ENCODE assay signal across 14 cellular contexts in the genomic region with DNA sequence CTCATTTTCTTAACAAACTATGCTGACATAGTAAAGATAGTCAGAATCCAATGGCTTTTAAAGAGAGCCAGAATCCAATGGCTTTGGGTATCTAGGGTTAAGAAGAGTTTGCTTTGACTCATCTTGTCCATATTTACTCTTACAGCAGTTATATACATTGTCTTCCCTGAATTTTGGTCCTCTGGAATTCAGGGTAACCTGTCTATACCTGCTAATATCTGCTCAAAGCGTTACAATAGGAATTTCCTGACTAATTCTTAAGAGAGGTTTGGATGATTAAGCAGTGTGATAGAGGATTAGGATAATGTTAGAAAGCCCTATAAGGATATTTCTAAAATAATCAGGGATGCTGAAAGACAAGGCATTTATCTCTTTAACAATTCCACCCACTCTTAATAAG. TPM values are rescaled to one million over a fixed set of nuclear protein-coding genes. Genes with fewer than 3 reads are reported as not detected.
A peak's percentile ranks its signal among the peaks of the same experiment; 100 is the strongest.
DNase-seq lines count a peak whose midpoint lies in the region; ATAC-seq and TF ChIP-seq lines count a peak whose summit lies in the region.
"Had no signal": no experiment of that assay in that cellular context is flagged by ENCODE, and none has a peak within 500 bp of the region (broad histone marks: within the 10 kb centered on the region; RNA-seq: fewer than 3 reads in every experiment).

No MANE protein-coding gene starts in this region.

- peak; percentile 66 for ATAC-seq in RWPE2 (ENCODE audit: low read depth)
- ATAC-seq: HCT116 had no signal

- no peak for TF ChIP-seq CTCF in RWPE2 (IDR thresholded peaks at IDR 0.05; ENCODE audit: poor library complexity, severe bottlenecking)

- H3K4me1 ChIP-seq in RWPE2 (ENCODE audit: insufficient read depth, poor library complexity, severe bottlenecking) (no peaks in the 10 kb centered on the region), neuron (ENCODE audit: insufficient read depth, low read length) (peaks cover 39% of the 10 kb centered on the region)

- no peak overlapping the region for H3K27ac ChIP-seq in RWPE2 (ENCODE audit: poor library complexity, severe bottlenecking)
- no peak overlapping the region for H3K27ac ChIP-seq in epithelial cell of prostate

- peak; percentile 37 for DNase-seq in DMS53 (lab: John Stamatoyannopoulos, UW)
- no peak for DNase-seq in RWPE2 (ENCODE audit: low spot score)
- DNase-seq in epithelial cell of prostate (ENCODE audit: low read depth, low spot score) = peak; percentile 49
- no peak for DNase-seq in germinal center (ENCODE audit: low spot score)
- no peak for DNase-seq in HT-29 (ENCODE audit: low spot score)
- DNase-seq in NCI-H526 (lab: John Stamatoyannopoulos, UW) = no peak
- DNase-seq: C1 segment of cervical spinal cord; CD4-positive, alpha-beta T cell; DMS153; GF-D8; IMR-90 had no signal

- H3K4me3 ChIP-seq in RWPE2 (ENCODE audit: severe bottlenecking) (no peak overlapping the region), neuron (ENCODE audit: low read length) (peak overlapping the region; percentile 78)

- H3K9me3 ChIP-seq in RWPE2 (ENCODE audit: severe bottlenecking) = peaks cover 2% of the 10 kb centered on the region
- no peaks in the 10 kb centered on the region for H3K9me3 ChIP-seq in neuron (ENCODE audit: low read length)

- no peaks in the 10 kb centered on the region for H3K36me3 ChIP-seq in RWPE2 (ENCODE audit: low read depth)
- H3K36me3 ChIP-seq in neuron (ENCODE audit: insufficient read depth, low read length) = no peaks in the 10 kb centered on the region

- H2AFZ ChIP-seq in neuron (ENCODE audit: low read depth, low read length) = no peak overlapping the region

- H3K27me3 ChIP-seq in RWPE2 (ENCODE audit: insufficient read depth, poor library complexity, severe bottlenecking) = peaks cover 80% of the 10 kb centered on the region
- H3K27me3 ChIP-seq in neuron (ENCODE audit: insufficient read depth, low read length) = no peaks in the 10 kb centered on the region

RNA-seq across cellular contexts. Expression of gene CDH8, which starts 2.0 kb away (rescaled TPM):
- not detected in 2 replicates for total RNA-seq in HT-29 (2014; rRNA removed; shearing (Covaris generic))
- total RNA-seq: B cell; CD4-positive, alpha-beta T cell; IMR-90 had no signal

Comparison
In these comparisons a context has a peak if more than half of its experiments do, and no peak if none do; other contexts are left out.
1. DNase-seq: peak in DMS53 (single experiment) and epithelial cell of prostate (single experiment); none in RWPE2 (single experiment), germinal center (single experiment), HT-29 (single experiment) and NCI-H526 (0 of 2).